ENCODE assay signal across 11 cellular contexts in the genomic region with DNA sequence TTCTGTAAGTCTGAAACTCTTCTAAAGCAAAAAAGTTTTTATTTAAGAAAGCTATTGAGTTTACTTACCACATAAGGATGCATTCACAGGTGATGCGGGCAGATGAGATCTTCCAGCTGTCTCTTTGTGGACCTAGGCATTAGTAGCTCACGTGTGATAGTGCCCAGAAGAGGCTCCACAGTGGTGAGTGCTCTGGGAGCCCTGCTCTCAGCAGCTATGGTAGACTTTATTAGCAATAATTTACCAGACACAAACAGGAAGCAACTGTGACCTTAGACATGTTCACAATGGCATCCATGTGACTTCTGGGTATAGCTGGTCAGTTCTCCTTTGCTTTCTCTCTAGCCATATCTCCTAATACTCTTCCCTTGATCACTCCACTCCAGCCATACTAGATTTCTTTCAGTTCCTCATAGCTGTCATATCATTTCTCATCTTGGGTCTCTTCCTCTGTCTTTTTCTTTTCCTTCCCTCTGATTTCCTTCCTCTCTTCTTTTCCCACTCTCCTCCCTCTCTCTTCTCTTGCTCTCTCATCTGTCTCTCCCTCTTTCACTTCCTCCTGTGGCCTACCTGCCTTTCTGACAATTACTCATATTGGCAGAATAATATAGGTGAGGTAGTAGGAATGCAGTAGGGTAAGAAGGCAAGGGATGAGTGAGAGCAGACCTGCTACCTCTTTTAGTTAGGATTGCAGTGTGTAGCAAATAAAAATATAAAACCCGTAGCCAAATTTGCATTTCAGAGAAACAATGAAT.
DNase-seq lines count a peak whose midpoint lies in the region; ATAC-seq and TF ChIP-seq lines count a peak whose summit lies in the region.
"Had no signal": no experiment of that assay in that cellular context is flagged by ENCODE, and none has a peak within 500 bp of the region (broad histone marks: within the 10 kb centered on the region; RNA-seq: fewer than 3 reads in every experiment).

No MANE protein-coding gene starts in this region.

- H3K79me2 ChIP-seq in Loucy (ENCODE audit: insufficient read depth, low read length), result no peaks in the 10 kb centered on the region
- no peaks in the 10 kb centered on the region for H3K79me2 ChIP-seq in OCI-LY7 (ENCODE audit: insufficient read depth, low read depth, low read length)

- H3K27me3 Mint-ChIP-seq in activated T-cell treated with anti-CD3 and anti-CD28 coated beads, Interleukin-2, amount 50 U/mL, for 4 hours (ENCODE audit: low read depth), result no peaks in the 10 kb centered on the region

- TF ChIP-seq CTCF in Loucy (conservative IDR thresholded peaks at IDR 0.05; ENCODE audit: low read length) (no peak), OCI-LY7 (conservative IDR thresholded peaks at IDR 0.05; ENCODE audit: low read length) (no peak)

- no peak overlapping the region for H3K4me2 ChIP-seq in Loucy (ENCODE audit: low read depth, low read length, poor library complexity, severe bottlenecking)
- H3K4me2 ChIP-seq in OCI-LY7 (ENCODE audit: low read length), result no peak overlapping the region

- peak overlapping the region; percentile 1; the same call in 1 of the 2 replicates for H2AFZ ChIP-seq in Loucy (ENCODE audit: low read length)
- H2AFZ ChIP-seq in OCI-LY7 (ENCODE audit: low read length), result no peak overlapping the region

- ATAC-seq in GM18508 (IDR thresholded peaks at IDR 0.05; ENCODE audit: insufficient read depth, unreplicated experiment), result peak; percentile 60
- ATAC-seq in GM21367 (IDR thresholded peaks at IDR 0.05; ENCODE audit: unreplicated experiment), result peak; percentile 60
- peak; percentile 87 for ATAC-seq in HG02943 (IDR thresholded peaks at IDR 0.05; ENCODE audit: low read depth, unreplicated experiment)
- ATAC-seq in activated T-cell treated with anti-CD3 and anti-CD28 coated beads, Interleukin-2, amount 50 U/mL, for 4 hours, result no peak
- ATAC-seq: effector memory CD8-positive, alpha-beta T cell; stimulated activated naive CD8-positive, alpha-beta T cell treated with anti-CD3 and anti-CD28 coated beads, Interleukin-15, amount 100 ng/mL, for 72 hours had no signal

- H3F3A ChIP-seq in Loucy (ENCODE audit: low read depth), result no peaks in the 10 kb centered on the region

- H3K4me1 ChIP-seq in Loucy (ENCODE audit: insufficient read depth, low read length, poor library complexity, severe bottlenecking), result no peaks in the 10 kb centered on the region
- H3K4me1 ChIP-seq in OCI-LY7 (ENCODE audit: insufficient read depth, low read length, poor library complexity, severe bottlenecking), result no peaks in the 10 kb centered on the region

- H3K27ac ChIP-seq in OCI-LY7 (ENCODE audit: low read depth, low read length, poor library complexity, severe bottlenecking), result no peak overlapping the region

- CTCF ChIA-PET in OCI-LY7 (lab: Charles Lee; ENCODE audit: unreplicated experiment), result no interaction called here

- no peaks in the 10 kb centered on the region for H4K20me1 ChIP-seq in Loucy (ENCODE audit: insufficient read depth, low read length, poor library complexity, severe bottlenecking)
- H4K20me1 ChIP-seq in OCI-LY7 (ENCODE audit: insufficient read depth, low read length), result no peaks in the 10 kb centered on the region

- H3K36me3 Mint-ChIP-seq in activated T-cell treated with anti-CD3 and anti-CD28 coated beads, Interleukin-2, amount 50 U/mL, for 4 hours (ENCODE audit: insufficient read depth), result no peaks in the 10 kb centered on the region
- H3K36me3 Mint-ChIP-seq: CD14-positive monocyte had no signal

- H3K27me3 ChIP-seq in Loucy (ENCODE audit: insufficient read depth, low read length, poor library complexity, severe bottlenecking), result no peaks in the 10 kb centered on the region

- H3K9me3 Mint-ChIP-seq in activated T-cell treated with anti-CD3 and anti-CD28 coated beads, Interleukin-2, amount 50 U/mL, for 4 hours, result no peaks in the 10 kb centered on the region
- H3K9me3 Mint-ChIP-seq: effector memory CD8-positive, alpha-beta T cell had no signal

- H3K9me2 ChIP-seq in Loucy (replicated peaks; ENCODE audit: low read depth, low read length), result no peaks in the 10 kb centered on the region
- H3K9me2 ChIP-seq in OCI-LY7 (ENCODE audit: insufficient read depth, low read length), result no peaks in the 10 kb centered on the region

- no TSS peak for BruUV-seq in OCI-LY7 (replicated peaks; lab: Mats Ljungman, UMichigan)

- H3K9me3 ChIP-seq in Loucy (ENCODE audit: insufficient read depth, low read depth, low read length), result no peaks in the 10 kb centered on the region
- H3K9me3 ChIP-seq in OCI-LY7 (ENCODE audit: low read length), result no peaks in the 10 kb centered on the region

- intact Hi-C loops in OCI-LY7 (cut with micrococcal nuclease; ENCODE audit: unreplicated experiment), result no loop called here

- no peak overlapping the region for H3K9ac ChIP-seq in Loucy (ENCODE audit: low read depth, low read length, poor library complexity, severe bottlenecking)

- H3K4me3 ChIP-seq in Loucy (ENCODE audit: low read length, poor library complexity, severe bottlenecking), result no peak overlapping the region
- H3K4me3 ChIP-seq in OCI-LY7 (ENCODE audit: low read depth, low read length, poor library complexity, severe bottlenecking), result no peak overlapping the region

- no peaks in the 10 kb centered on the region for H3K36me3 ChIP-seq in Loucy (ENCODE audit: insufficient read depth, low read length)
- H3K36me3 ChIP-seq in OCI-LY7 (ENCODE audit: insufficient read depth, low read length), result no peaks in the 10 kb centered on the region

- no peak overlapping the region for H3K4me3 Mint-ChIP-seq in activated T-cell treated with anti-CD3 and anti-CD28 coated beads, Interleukin-2, amount 50 U/mL, for 4 hours
- H3K4me3 Mint-ChIP-seq: CD14-positive monocyte; effector memory CD8-positive, alpha-beta T cell; stimulated activated naive CD8-positive, alpha-beta T cell treated with anti-CD3 and anti-CD28 coated beads, Interleukin-15, amount 100 ng/mL, for 72 hours had no signal

- no peak for DNase-seq in GF-D8 (lab: John Stamatoyannopoulos, UW)
- DNase-seq in OCI-LY7 (ENCODE audit: low spot score), result no peak
- DNase-seq in COLO668 (lab: John Stamatoyannopoulos, UW; ENCODE audit: unreplicated experiment), result no peak
- DNase-seq in activated T-cell treated with anti-CD3 and anti-CD28 coated beads, Interleukin-2, amount 50 U/mL, for 4 hours, result no peak
- DNase-seq: effector memory CD8-positive, alpha-beta T cell; stimulated activated naive CD8-positive, alpha-beta T cell treated with anti-CD3 and anti-CD28 coated beads, Interleukin-15, amount 100 ng/mL, for 72 hours had no signal

- POLR2A ChIA-PET in OCI-LY7 (lab: Charles Lee), result no interaction called here

- H3K4me1 Mint-ChIP-seq in activated T-cell treated with anti-CD3 and anti-CD28 coated beads, Interleukin-2, amount 50 U/mL, for 4 hours (ENCODE audit: low read depth), result no peaks in the 10 kb centered on the region
- H3K4me1 Mint-ChIP-seq: stimulated activated naive CD8-positive, alpha-beta T cell treated with anti-CD3 and anti-CD28 coated beads, Interleukin-15, amount 100 ng/mL, for 72 hours had no signal

Comparison
In these comparisons a context has a peak if more than half of its experiments do, and no peak if none do; other contexts are left out.
1. ATAC-seq: peak in GM18508 (single experiment), GM21367 (single experiment) and HG02943 (single experiment); none in activated T-cell treated with anti-CD3 and anti-CD28 coated beads, Interleukin-2, amount 50 U/mL, for 4 hours (0 of 2).